8 cellular contexts compared by ENCODE assay signal in genomic region chr13:113951246-113951999, GRCh38. TPM values are rescaled to one million over a fixed set of nuclear protein-coding genes. Genes with fewer than 3 reads are reported as not detected.
A peak's percentile ranks its signal among the peaks of the same experiment; 100 is the strongest.
DNase-seq lines count a peak whose midpoint lies in the region; ATAC-seq and TF ChIP-seq lines count a peak whose summit lies in the region.

No MANE protein-coding gene starts in this region.

- H3K4me1 ChIP-seq in NT2/D1 (ENCODE audit: insufficient read depth, insufficient read length) (peaks cover 15% of the 10 kb centered on the region), osteoblast (ENCODE audit: insufficient read depth, low read length) (no peaks in the 10 kb centered on the region), transverse colon (peaks cover 0 to 11% (median 6%) of the 10 kb centered on the region in 4 donors)

- H3K36me3 Mint-ChIP-seq in activated T-helper 17 cell treated with anti-CD3 and anti-CD28 coated beads, Interleukin-2, amount 50 U/mL, for 72 hours (ENCODE audit: low read depth): peaks cover 16% of the 10 kb centered on the region

- TF ChIP-seq POLR2A in transverse colon (IDR thresholded peaks at IDR 0.05): no peak

- H3K27ac ChIP-seq in osteoblast (ENCODE audit: low read depth, low read length) (no peak overlapping the region), transverse colon (no peak overlapping the region)

- H3K36me3 ChIP-seq in NT2/D1 (ENCODE audit: insufficient read depth, insufficient read length, low read length): no peaks in the 10 kb centered on the region
- H3K36me3 ChIP-seq in osteoblast (ENCODE audit: insufficient read depth, low read length): peaks cover 12% of the 10 kb centered on the region
- H3K36me3 ChIP-seq in transverse colon: no peaks in the 10 kb centered on the region

- no peak for TF ChIP-seq EP300 in transverse colon (IDR thresholded peaks at IDR 0.05; ENCODE audit: low read depth)

- peak; percentile 66 for ATAC-seq in HG02840 (IDR thresholded peaks at IDR 0.05; ENCODE audit: low FRiP score, unreplicated experiment)
- ATAC-seq in activated T-helper 17 cell treated with anti-CD3 and anti-CD28 coated beads, Interleukin-2, amount 50 U/mL, for 72 hours (replicated peaks): peak; percentile 91
- no peak for ATAC-seq in GM19324 (IDR thresholded peaks at IDR 0.05; ENCODE audit: low FRiP score, unreplicated experiment)

- peaks cover 8% of the 10 kb centered on the region for H3K27me3 ChIP-seq in NT2/D1 (ENCODE audit: insufficient read depth, insufficient read length)
- H3K27me3 ChIP-seq in osteoblast (ENCODE audit: insufficient read depth, low read length): no peaks in the 10 kb centered on the region
- H3K27me3 ChIP-seq in transverse colon: no peaks in the 10 kb centered on the region

- H3K9ac ChIP-seq in NT2/D1 (ENCODE audit: insufficient read length, low read depth): no peak overlapping the region

- H3K9me3 ChIP-seq in NT2/D1 (ENCODE audit: insufficient read depth, low read length): peaks cover 9% of the 10 kb centered on the region; the same call in 1 of the 2 replicates
- H3K9me3 ChIP-seq in osteoblast (ENCODE audit: low read depth, low read length): no peaks in the 10 kb centered on the region
- H3K9me3 ChIP-seq in transverse colon: no peaks in the 10 kb centered on the region

- in situ Hi-C loops in transverse colon (cut with MboI; ENCODE audit: low pct_ligation_motif_present in 1 of 4, low pct_unique_long_range_greater_than_20kb in 1 of 4, low sequenced_read_pairs in 3 of 4): no loop called here

- DNase-seq in NT2/D1 (ENCODE audit: low read depth, low spot score) (peak; percentile 23), germinal center (ENCODE audit: low spot score) (peak; percentile 84), osteoblast (ENCODE audit: insufficient read length, low spot score, missing footprints) (peak; percentile 99), transverse colon (peak; percentile 91)

- H4K20me1 ChIP-seq in osteoblast (ENCODE audit: insufficient read depth, low read length): peaks cover 2% of the 10 kb centered on the region

- no peak overlapping the region for H3K4me3 Mint-ChIP-seq in activated T-helper 17 cell treated with anti-CD3 and anti-CD28 coated beads, Interleukin-2, amount 50 U/mL, for 72 hours

- no peaks in the 10 kb centered on the region for H3K27me3 Mint-ChIP-seq in activated T-helper 17 cell treated with anti-CD3 and anti-CD28 coated beads, Interleukin-2, amount 50 U/mL, for 72 hours

- H3K79me2 ChIP-seq in osteoblast (ENCODE audit: insufficient read depth, low read length): no peaks in the 10 kb centered on the region

- TF ChIP-seq CTCF in GM12874 (IDR thresholded peaks at IDR 0.05; ENCODE audit: insufficient read depth, low read depth, low read length): peak; percentile 70
- peak; percentile 74 for TF ChIP-seq CTCF in osteoblast (IDR thresholded peaks at IDR 0.05; ENCODE audit: extremely low read depth, low read depth, low read length)
- TF ChIP-seq CTCF in transverse colon (IDR thresholded peaks at IDR 0.05): peak; percentile 80 to 94 (median 86)

- H3K9me3 Mint-ChIP-seq in activated T-helper 17 cell treated with anti-CD3 and anti-CD28 coated beads, Interleukin-2, amount 50 U/mL, for 72 hours: no peaks in the 10 kb centered on the region

- WGBS in transverse colon (ENCODE audit: low coverage in 1 of 2), 2 donors: 0 to 72% methylated on average over 1 to 23 of the region's 42 CpGs

- peak overlapping the region; percentile 58 for H3K4me2 ChIP-seq in osteoblast (ENCODE audit: insufficient read depth, low read length)

- intact Hi-C loops in transverse colon (cut with DNase I; ENCODE audit: low total_unique reads): loop anchor here (2.0 kb wide), 1 partner anchor 275 kb away; no protein-coding TSS in a partner anchor

- H3K4me3 ChIP-seq in NT2/D1 (ENCODE audit: insufficient read length, low read depth) (no peak overlapping the region), osteoblast (ENCODE audit: insufficient read depth, low read length) (peak overlapping the region; percentile 52), transverse colon (no peak overlapping the region)

- H3K4me1 Mint-ChIP-seq in activated T-helper 17 cell treated with anti-CD3 and anti-CD28 coated beads, Interleukin-2, amount 50 U/mL, for 72 hours: no peaks in the 10 kb centered on the region

- H2AFZ ChIP-seq in osteoblast (ENCODE audit: low read length): no peak overlapping the region

- H3K27ac Mint-ChIP-seq in activated T-helper 17 cell treated with anti-CD3 and anti-CD28 coated beads, Interleukin-2, amount 50 U/mL, for 72 hours: no peak overlapping the region

RNA-seq across cellular contexts. Expression of gene C13orf46, which starts 22.5 kb away (rescaled TPM):
- total RNA-seq in activated T-helper 17 cell treated with anti-CD3 and anti-CD28 coated beads, Interleukin-2, amount 50 U/mL, for 72 hours: 1 to 10 TPM; 1.3 to 3.9 TPM
- total RNA-seq in osteoblast (0.36 and 0.59 TPM in 2 replicates), transverse colon (10 to 100 TPM in 1 of 4 donors, 1 to 10 TPM in 1, under 1 TPM in 1, not detected in 1; 0.41 to 77.4 (median 1.1) TPM)

Comparison
In these comparisons a context has a peak if more than half of its experiments do, and no peak if none do; other contexts are left out.
1. DNase-seq: peak in every context shown above with its lines; median percentile 99 in osteoblast; 91 in transverse colon; 84 in germinal center; 23 in NT2/D1.